In the genomic region with DNA sequence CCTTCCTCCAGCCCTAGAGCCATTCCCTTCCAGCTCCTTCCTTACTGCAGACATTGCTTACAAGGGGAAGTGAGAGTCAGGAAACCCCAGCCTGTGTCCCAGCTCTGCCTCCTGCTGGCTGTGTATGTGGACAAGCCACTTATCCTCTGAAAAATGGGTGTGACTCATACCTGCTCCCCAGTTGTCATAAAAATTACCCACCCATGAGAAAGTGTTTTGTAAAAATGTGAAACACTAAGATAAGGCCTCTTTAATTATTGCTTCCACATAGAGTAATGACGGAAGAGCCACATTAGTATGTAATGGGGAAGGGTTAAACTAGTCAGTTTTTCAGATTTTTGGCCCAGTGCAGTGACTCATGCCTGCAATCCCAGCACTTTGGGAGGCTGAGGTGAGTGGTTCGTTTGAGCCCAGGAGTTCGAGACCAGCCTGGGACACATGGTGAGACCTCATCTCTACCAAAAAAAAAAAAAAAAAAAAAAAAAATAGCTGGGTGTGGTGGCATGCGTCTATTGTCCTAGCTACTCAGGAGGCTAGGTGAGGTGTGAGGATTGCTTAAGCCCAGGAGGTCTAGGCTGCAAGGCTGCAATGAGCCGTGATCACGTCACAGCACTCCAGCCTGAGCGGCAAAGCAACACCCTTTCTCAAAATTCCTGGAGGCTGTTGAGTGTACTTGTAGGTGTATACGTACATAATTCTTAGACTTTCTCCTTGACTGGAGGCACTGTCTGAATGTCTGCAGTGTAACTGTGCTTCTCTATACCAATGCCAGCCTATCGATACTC, we compare ENCODE assay signal across 8 cellular contexts.
DNase-seq lines count a peak whose midpoint lies in the region; ATAC-seq and TF ChIP-seq lines count a peak whose summit lies in the region.

No MANE protein-coding gene starts in this region.

- H4K20me1 ChIP-seq in OCI-LY3 (ENCODE audit: insufficient read depth, low read length) = no peaks in the 10 kb centered on the region

- H3K27ac ChIP-seq in OCI-LY3 (ENCODE audit: low read length) (no peak overlapping the region), gastrocnemius medialis (peak overlapping the region; percentile 84 to 88 (median 86))

- peaks cover 1% of the 10 kb centered on the region for H3K4me1 Mint-ChIP-seq in T-helper 2 cell treated with Interferon-gamma antibody and Interleukin-4, amounts not matched to agents 5 μg/mL and 100 μg/mL, for 36 hours (ENCODE audit: low read depth)

- H3K36me3 Mint-ChIP-seq in T-helper 2 cell treated with Interferon-gamma antibody and Interleukin-4, amounts not matched to agents 5 μg/mL and 100 μg/mL, for 36 hours (ENCODE audit: low read depth) = no peaks in the 10 kb centered on the region

- H3K27me3 ChIP-seq in OCI-LY3 (ENCODE audit: low read depth, low read length) = no peaks in the 10 kb centered on the region; the same call in 1 of the 2 replicates
- H3K27me3 ChIP-seq in gastrocnemius medialis = no peaks in the 10 kb centered on the region

- peak; percentile 36 for DNase-seq in GM19240 (ENCODE audit: insufficient read length, low spot score)
- DNase-seq in fibroblast of the aortic adventitia (ENCODE audit: low read depth) = peak; percentile 56
- DNase-seq in gastrocnemius medialis = peak; percentile 17 to 50
- DNase-seq in T-helper 2 cell treated with Interferon-gamma antibody and Interleukin-4, amounts not matched to agents 5 μg/mL and 100 μg/mL, for 36 hours (ENCODE audit: low spot score) = no peak
- no peak for DNase-seq in NCI-H1092 treated with DMSO at 0.1 percent for 48 hours (lab: John Stamatoyannopoulos, UW)

- H3K27ac Mint-ChIP-seq in T-helper 2 cell treated with Interferon-gamma antibody and Interleukin-4, amounts not matched to agents 5 μg/mL and 100 μg/mL, for 36 hours = no peak overlapping the region

- H3K4me3 ChIP-seq in OCI-LY3 (ENCODE audit: low read length) (no peak overlapping the region), fibroblast of the aortic adventitia (ENCODE audit: low read depth, low read length) (no peak overlapping the region), gastrocnemius medialis (no peak overlapping the region)

- H2AFZ ChIP-seq in OCI-LY3 (ENCODE audit: low read depth, low read length) = no peak overlapping the region

- no peaks in the 10 kb centered on the region for H3K9me3 ChIP-seq in OCI-LY3 (ENCODE audit: insufficient read depth, low read length)
- H3K9me3 ChIP-seq in gastrocnemius medialis = no peaks in the 10 kb centered on the region

- intact Hi-C loops in gastrocnemius medialis (cut with DNase I; ENCODE audit: low total_unique reads) = no loop called here

- TF ChIP-seq CTCF in OCI-LY3 (IDR thresholded peaks at IDR 0.05; ENCODE audit: low read depth, low read length) (peak; percentile 69), fibroblast of the aortic adventitia (IDR thresholded peaks at IDR 0.05; ENCODE audit: insufficient read depth, low read length) (peak; percentile 57), gastrocnemius medialis (IDR thresholded peaks at IDR 0.05 in 4 of 5, conservative IDR thresholded peaks at IDR 0.05 in 1 of 5) (peak in 4 of 5 experiments; percentile 29 to 46 (median 38))

- H3K4me1 ChIP-seq in OCI-LY3 (ENCODE audit: low read length) (peaks cover 15% of the 10 kb centered on the region), gastrocnemius medialis (peaks cover 13 to 18% of the 10 kb centered on the region in 2 donors)

- no peak overlapping the region for H3K4me3 Mint-ChIP-seq in T-helper 2 cell treated with Interferon-gamma antibody and Interleukin-4, amounts not matched to agents 5 μg/mL and 100 μg/mL, for 36 hours

- H3K4me2 ChIP-seq in OCI-LY3 (ENCODE audit: low read length) = 0 out of 2 replicates have a peak overlapping the region, but pooled peaks have one; percentile 20

- H3K36me3 ChIP-seq in OCI-LY3 (replicated peaks; ENCODE audit: low read depth, low read length) (no peaks in the 10 kb centered on the region), gastrocnemius medialis (no peaks in the 10 kb centered on the region)

- no peak for TF ChIP-seq POLR2A in gastrocnemius medialis (IDR thresholded peaks at IDR 0.05)

- H3K27me3 Mint-ChIP-seq in T-helper 2 cell treated with Interferon-gamma antibody and Interleukin-4, amounts not matched to agents 5 μg/mL and 100 μg/mL, for 36 hours (ENCODE audit: low read depth) = no peaks in the 10 kb centered on the region

- no peak overlapping the region for H3K9ac ChIP-seq in OCI-LY3 (ENCODE audit: low read length)

- no peaks in the 10 kb centered on the region for H3K79me2 ChIP-seq in OCI-LY3 (ENCODE audit: low read length)

- ATAC-seq in gastrocnemius medialis (peak; percentile 29 to 36), HG02642 (IDR thresholded peaks at IDR 0.05; ENCODE audit: poor library complexity, unreplicated experiment) (no peak), GM19395 (IDR thresholded peaks at IDR 0.05; ENCODE audit: unreplicated experiment) (no peak)

- no peaks in the 10 kb centered on the region for H3K9me3 Mint-ChIP-seq in T-helper 2 cell treated with Interferon-gamma antibody and Interleukin-4, amounts not matched to agents 5 μg/mL and 100 μg/mL, for 36 hours

- in situ Hi-C loops in gastrocnemius medialis (cut with MboI; ENCODE audit: low sequenced_read_pairs in 4 of 4) = no loop called here

Comparison
In these comparisons a context has a peak if more than half of its experiments do, and no peak if none do; other contexts are left out.
1. DNase-seq: peak in GM19240 (single experiment), fibroblast of the aortic adventitia (single experiment) and gastrocnemius medialis (2 of 2); none in T-helper 2 cell treated with Interferon-gamma antibody and Interleukin-4, amounts not matched to agents 5 μg/mL and 100 μg/mL, for 36 hours (single experiment) and NCI-H1092 treated with DMSO at 0.1 percent for 48 hours (single experiment).
2. ATAC-seq: peak in gastrocnemius medialis (2 of 2); none in HG02642 (single experiment) and GM19395 (single experiment).
3. Peak in every context shown above with its lines, with median percentiles within 50 percentile points of each other: CTCF ChIP-seq.